8 cellular contexts compared by ENCODE assay signal in the genomic region with DNA sequence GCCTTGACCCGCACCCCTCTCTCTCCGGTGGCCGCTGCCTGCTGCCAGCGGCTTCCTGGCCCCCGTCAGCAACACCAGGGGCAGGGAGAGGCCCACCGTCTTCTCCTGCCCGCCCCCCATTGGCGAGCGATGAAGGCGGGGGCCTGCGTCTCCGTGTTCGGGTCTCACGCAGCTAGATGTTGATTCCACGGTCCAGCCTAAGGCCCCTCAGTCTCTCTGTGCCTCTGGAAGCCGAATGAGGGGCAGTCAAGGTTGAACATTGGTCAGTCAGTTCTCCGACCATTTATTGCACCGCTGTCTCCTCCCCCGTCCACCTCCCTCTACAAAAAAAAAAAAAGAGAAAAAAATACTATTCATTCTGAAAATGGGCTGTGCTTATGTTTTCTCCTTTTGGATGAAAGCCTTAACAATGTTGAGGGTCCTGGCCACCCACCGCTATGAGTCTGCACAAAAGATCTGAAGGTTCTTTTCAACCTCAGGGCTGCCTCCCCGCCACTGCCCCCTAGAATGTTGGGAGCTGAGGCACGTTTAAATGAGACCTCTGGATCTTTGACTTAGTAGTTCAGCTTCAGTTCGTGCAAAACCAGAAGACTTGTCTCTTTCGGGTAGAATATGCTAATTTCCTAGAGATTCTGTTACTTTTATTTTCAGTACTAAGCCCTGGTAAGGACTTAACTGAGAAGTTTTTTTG. TPM values are rescaled to one million over a fixed set of nuclear protein-coding genes. Genes with fewer than 3 reads are reported as not detected.
DNase-seq lines count a peak whose midpoint lies in the region; ATAC-seq and TF ChIP-seq lines count a peak whose summit lies in the region.

No MANE protein-coding gene starts in this region.

- peak overlapping the region; percentile 92 for H3K4me2 ChIP-seq in mammary epithelial cell (ENCODE audit: insufficient read depth, low read depth, low read length)

- H3K27ac ChIP-seq in SK-N-MC (peak overlapping the region; percentile 90), mammary epithelial cell (ENCODE audit: insufficient read depth, low read depth, low read length) (peak overlapping the region; percentile 88), left lung (peak overlapping the region; percentile 90 to 94)

- H3K27ac Mint-ChIP-seq in stimulated activated naive B cell treated with anti-CD40 and anti-IgM and Interleukin-4, amounts not matched to agents 10 μg/mL and 1 μg/mL and 100 μg/mL, for 72 hours, result peak overlapping the region; percentile 97

- H3K9me3 ChIP-seq in SK-N-MC (ENCODE audit: low read depth, low read length), result no peaks in the 10 kb centered on the region
- H3K9me3 ChIP-seq in mammary epithelial cell (replicated peaks; ENCODE audit: insufficient read depth, low read length), result no peaks in the 10 kb centered on the region
- no peaks in the 10 kb centered on the region for H3K9me3 ChIP-seq in left lung

- intact Hi-C loops in mammary epithelial cell (cut with micrococcal nuclease) (loop anchor here (2.0 kb wide), 1 partner anchor 102 kb away; a partner anchor contains a TSS), left lung (cut with DNase I) (no loop called here)

- peaks cover 42% of the 10 kb centered on the region for H3K36me3 ChIP-seq in SK-N-MC (ENCODE audit: insufficient read depth, low read length)
- peaks cover 7% of the 10 kb centered on the region for H3K36me3 ChIP-seq in mammary epithelial cell (ENCODE audit: insufficient read depth, low read length)
- H3K36me3 ChIP-seq in left lung, result peaks cover 0 to 29% of the 10 kb centered on the region in 2 donors

- H3K4me3 ChIP-seq in SK-N-MC, result peak overlapping the region; percentile 95
- peak overlapping the region; percentile 92 to 100 (median 96) for H3K4me3 ChIP-seq in mammary epithelial cell (replicated peaks in 1 of 3; ENCODE audit: insufficient read depth in 1 of 3, low read depth in 2 of 3, low read length in 3 of 3)
- H3K4me3 ChIP-seq in left lung, result peak overlapping the region; percentile 95 to 100

- no peaks in the 10 kb centered on the region for H3K27me3 Mint-ChIP-seq in stimulated activated naive B cell treated with anti-CD40 and anti-IgM and Interleukin-4, amounts not matched to agents 10 μg/mL and 1 μg/mL and 100 μg/mL, for 72 hours

- H3K27me3 ChIP-seq in mammary epithelial cell (ENCODE audit: insufficient read depth, low read length) (no peaks in the 10 kb centered on the region), left lung (no peaks in the 10 kb centered on the region)

- H3K4me3 Mint-ChIP-seq in stimulated activated naive B cell treated with anti-CD40 and anti-IgM and Interleukin-4, amounts not matched to agents 10 μg/mL and 1 μg/mL and 100 μg/mL, for 72 hours, result peak overlapping the region; percentile 80 to 86

- CTCF ChIA-PET in mammary epithelial cell (lab: Charles Lee; ENCODE audit: low non-redundant PET), result no interaction called here

- H3K9me3 Mint-ChIP-seq in stimulated activated naive B cell treated with anti-CD40 and anti-IgM and Interleukin-4, amounts not matched to agents 10 μg/mL and 1 μg/mL and 100 μg/mL, for 72 hours, result peaks cover 0 to 2% of the 10 kb centered on the region in 2 donors

- peaks cover 56% of the 10 kb centered on the region for H3K79me2 ChIP-seq in mammary epithelial cell (ENCODE audit: insufficient read depth, low read length)

- H3K9ac ChIP-seq in SK-N-MC (ENCODE audit: insufficient read length), result peak overlapping the region; percentile 99
- H3K9ac ChIP-seq in mammary epithelial cell (ENCODE audit: insufficient read depth, low read length), result peak overlapping the region; percentile 96

- H2AFZ ChIP-seq in mammary epithelial cell (ENCODE audit: low read depth, low read length), result peak overlapping the region; percentile 96

- peaks cover 9% of the 10 kb centered on the region for H3K4me1 ChIP-seq in mammary epithelial cell (ENCODE audit: insufficient read depth, low read length)
- H3K4me1 ChIP-seq in left lung, result peaks cover 5 to 56% of the 10 kb centered on the region in 2 donors

- H3K4me1 Mint-ChIP-seq in stimulated activated naive B cell treated with anti-CD40 and anti-IgM and Interleukin-4, amounts not matched to agents 10 μg/mL and 1 μg/mL and 100 μg/mL, for 72 hours, result peaks cover 10 to 32% of the 10 kb centered on the region in 2 donors

- dilution Hi-C loops in mammary epithelial cell (cut with HindIII; ENCODE audit: low sequenced_read_pairs), result no loop called here

- under 1% methylated on average over 20 of the region's 24 CpGs for WGBS in mammary epithelial cell (ENCODE audit: low coverage, missing lambda C conversion rate)

- in situ Hi-C loops in mammary epithelial cell (cut with MboI; ENCODE audit: low sequenced_read_pairs in 2 of 2), result no loop called here

- peak; percentile 5 for ATAC-seq in HG03025 (IDR thresholded peaks at IDR 0.05; ENCODE audit: low FRiP score, unreplicated experiment)
- peak; percentile 5 for ATAC-seq in left lung
- peak in 1 of 2 donors; percentile 13 for ATAC-seq in stimulated activated naive B cell treated with anti-CD40 and anti-IgM and Interleukin-4, amounts not matched to agents 10 μg/mL and 1 μg/mL and 100 μg/mL, for 72 hours (replicated peaks)
- no peak for ATAC-seq in HG03571 (IDR thresholded peaks at IDR 0.05; ENCODE audit: unreplicated experiment)

- peaks cover 17 to 25% of the 10 kb centered on the region in 2 donors for H3K36me3 Mint-ChIP-seq in stimulated activated naive B cell treated with anti-CD40 and anti-IgM and Interleukin-4, amounts not matched to agents 10 μg/mL and 1 μg/mL and 100 μg/mL, for 72 hours

- DNase-seq in NCI-H1417 (lab: John Stamatoyannopoulos, UW) (peak in 2 of 3 experiments; percentile 54 to 79), NCI-H1417 treated with DMSO at 0.1 percent for 48 hours (lab: John Stamatoyannopoulos, UW) (no peak), SK-N-MC (ENCODE audit: low read depth, low spot score) (no peak), mammary epithelial cell (peak; percentile 11), left lung (no peak)
- no peak for DNase-seq in stimulated activated naive B cell treated with anti-CD40 and anti-IgM and Interleukin-4, amounts not matched to agents 10 μg/mL and 1 μg/mL and 100 μg/mL, for 72 hours

- no peaks in the 10 kb centered on the region for H4K20me1 ChIP-seq in mammary epithelial cell (ENCODE audit: insufficient read depth, low read length)

- BruUV-seq in mammary epithelial cell (replicated peaks; lab: Mats Ljungman, UMichigan), result no TSS peak

- peak; percentile 20 to 45 for TF ChIP-seq CTCF in mammary epithelial cell (conservative IDR thresholded peaks at IDR 0.05 in 1 of 2, IDR thresholded peaks at IDR 0.05 in 1 of 2; ENCODE audit: extremely low read depth in 1 of 2, insufficient read depth in 1 of 2, low read depth in 1 of 2, low read length in 2 of 2)
- no peak for TF ChIP-seq CTCF in left lung (IDR thresholded peaks at IDR 0.05)

RNA-seq across cellular contexts. Expression of a gene that starts 0.7 kb away (rescaled TPM):
- total RNA-seq in mammary epithelial cell (10 to 100 TPM; 31.8 to 36.9 TPM), left lung (10 to 100 TPM; 42.3 to 53.5 TPM)
- polyA plus RNA-seq in mammary epithelial cell, result 12.2 TPM
- polyA minus RNA-seq in mammary epithelial cell, result 60.6 TPM

Comparison
In these comparisons a context has a peak if more than half of its experiments do, and no peak if none do; other contexts are left out.
1. DNase-seq: peak in NCI-H1417 (2 of 3) and mammary epithelial cell (single experiment); none in NCI-H1417 treated with DMSO at 0.1 percent for 48 hours (single experiment), SK-N-MC (single experiment), left lung (0 of 2) and stimulated activated naive B cell treated with anti-CD40 and anti-IgM and Interleukin-4, amounts not matched to agents 10 μg/mL and 1 μg/mL and 100 μg/mL, for 72 hours (single experiment).
2. CTCF ChIP-seq: peak in mammary epithelial cell (2 of 2); none in left lung (0 of 2).
3. Peak in every context shown above with its lines, with median percentiles within 50 percentile points of each other: H3K27ac ChIP-seq and H3K4me3 ChIP-seq.